ENCODE assay signal across 1 cellular context in the genomic region with DNA sequence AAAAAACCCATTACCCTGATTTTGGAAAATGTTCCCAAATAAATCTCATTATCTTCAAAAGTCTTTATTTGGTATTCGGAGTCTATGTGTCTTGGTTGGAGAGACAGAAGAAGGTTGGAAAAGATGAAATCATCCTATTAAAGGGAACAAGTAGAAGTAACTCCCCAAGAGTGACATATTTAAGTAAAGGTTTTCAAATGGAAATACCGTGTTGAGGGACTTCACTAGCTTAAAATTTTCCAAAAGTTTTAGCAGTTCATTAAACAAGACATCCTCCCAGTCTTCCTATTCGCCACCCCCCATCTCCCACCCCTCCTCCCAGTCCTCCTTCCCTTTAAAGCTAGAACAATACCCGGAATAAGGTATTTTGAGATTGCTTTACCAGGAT.
TF ChIP-seq lines count a peak whose summit lies in the region.

No MANE protein-coding gene starts in this region.

TF ChIP-seq in GM23338, 12 proteins besides CTCF, POLR2A, EP300 and RAD21:
- TF ChIP-seq CREB1 (CRISPR knock-in tag; IDR thresholded peaks at IDR 0.05; ENCODE audit: low read depth): no peak
- no peak for TF ChIP-seq EZH2 (IDR thresholded peaks at IDR 0.05; ENCODE audit: low read depth, unreplicated experiment)
- no peak for TF ChIP-seq EZH2phosphoT487 (IDR thresholded peaks at IDR 0.05; ENCODE audit: unreplicated experiment)
- no peak for TF ChIP-seq POLR2AphosphoS5 (IDR thresholded peaks at IDR 0.05; ENCODE audit: low read depth)
- no peak for TF ChIP-seq ZNF114 (CRISPR knock-in tag; IDR thresholded peaks at IDR 0.05)
- no peak for TF ChIP-seq NANOG (IDR thresholded peaks at IDR 0.05; ENCODE audit: borderline replicate concordance)
- no peak for TF ChIP-seq REST (IDR thresholded peaks at IDR 0.05; ENCODE audit: unreplicated experiment)
- no peak for TF ChIP-seq ZNF331 (CRISPR knock-in tag; IDR thresholded peaks at IDR 0.05; ENCODE audit: low read depth)
- TF ChIP-seq STAT1 (IDR thresholded peaks at IDR 0.05; ENCODE audit: unreplicated experiment): no peak
- TF ChIP-seq ZNF462 (CRISPR knock-in tag; IDR thresholded peaks at IDR 0.05): no peak
- no peak for TF ChIP-seq JUNB (IDR thresholded peaks at IDR 0.05; ENCODE audit: unreplicated experiment)
- TF ChIP-seq, protein P1, sequence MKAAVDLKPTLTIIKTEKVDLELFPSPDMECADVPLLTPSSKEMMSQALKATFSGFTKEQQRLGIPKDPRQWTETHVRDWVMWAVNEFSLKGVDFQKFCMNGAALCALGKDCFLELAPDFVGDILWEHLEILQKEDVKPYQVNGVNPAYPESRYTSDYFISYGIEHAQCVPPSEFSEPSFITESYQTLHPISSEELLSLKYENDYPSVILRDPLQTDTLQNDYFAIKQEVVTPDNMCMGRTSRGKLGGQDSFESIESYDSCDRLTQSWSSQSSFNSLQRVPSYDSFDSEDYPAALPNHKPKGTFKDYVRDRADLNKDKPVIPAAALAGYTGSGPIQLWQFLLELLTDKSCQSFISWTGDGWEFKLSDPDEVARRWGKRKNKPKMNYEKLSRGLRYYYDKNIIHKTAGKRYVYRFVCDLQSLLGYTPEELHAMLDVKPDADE (IDR thresholded peaks at IDR 0.05): no peak
